In genomic region chr17:31558748-31559646, GRCh38 we compare ENCODE assay signal across 1 cellular context.
TF ChIP-seq lines count a peak whose summit lies in the region.

No MANE protein-coding gene starts in this region.

TF ChIP-seq in HepG2, 621 proteins besides CTCF, POLR2A, EP300 and RAD21 (continued from another document):
- TF ChIP-seq, protein P1, sequence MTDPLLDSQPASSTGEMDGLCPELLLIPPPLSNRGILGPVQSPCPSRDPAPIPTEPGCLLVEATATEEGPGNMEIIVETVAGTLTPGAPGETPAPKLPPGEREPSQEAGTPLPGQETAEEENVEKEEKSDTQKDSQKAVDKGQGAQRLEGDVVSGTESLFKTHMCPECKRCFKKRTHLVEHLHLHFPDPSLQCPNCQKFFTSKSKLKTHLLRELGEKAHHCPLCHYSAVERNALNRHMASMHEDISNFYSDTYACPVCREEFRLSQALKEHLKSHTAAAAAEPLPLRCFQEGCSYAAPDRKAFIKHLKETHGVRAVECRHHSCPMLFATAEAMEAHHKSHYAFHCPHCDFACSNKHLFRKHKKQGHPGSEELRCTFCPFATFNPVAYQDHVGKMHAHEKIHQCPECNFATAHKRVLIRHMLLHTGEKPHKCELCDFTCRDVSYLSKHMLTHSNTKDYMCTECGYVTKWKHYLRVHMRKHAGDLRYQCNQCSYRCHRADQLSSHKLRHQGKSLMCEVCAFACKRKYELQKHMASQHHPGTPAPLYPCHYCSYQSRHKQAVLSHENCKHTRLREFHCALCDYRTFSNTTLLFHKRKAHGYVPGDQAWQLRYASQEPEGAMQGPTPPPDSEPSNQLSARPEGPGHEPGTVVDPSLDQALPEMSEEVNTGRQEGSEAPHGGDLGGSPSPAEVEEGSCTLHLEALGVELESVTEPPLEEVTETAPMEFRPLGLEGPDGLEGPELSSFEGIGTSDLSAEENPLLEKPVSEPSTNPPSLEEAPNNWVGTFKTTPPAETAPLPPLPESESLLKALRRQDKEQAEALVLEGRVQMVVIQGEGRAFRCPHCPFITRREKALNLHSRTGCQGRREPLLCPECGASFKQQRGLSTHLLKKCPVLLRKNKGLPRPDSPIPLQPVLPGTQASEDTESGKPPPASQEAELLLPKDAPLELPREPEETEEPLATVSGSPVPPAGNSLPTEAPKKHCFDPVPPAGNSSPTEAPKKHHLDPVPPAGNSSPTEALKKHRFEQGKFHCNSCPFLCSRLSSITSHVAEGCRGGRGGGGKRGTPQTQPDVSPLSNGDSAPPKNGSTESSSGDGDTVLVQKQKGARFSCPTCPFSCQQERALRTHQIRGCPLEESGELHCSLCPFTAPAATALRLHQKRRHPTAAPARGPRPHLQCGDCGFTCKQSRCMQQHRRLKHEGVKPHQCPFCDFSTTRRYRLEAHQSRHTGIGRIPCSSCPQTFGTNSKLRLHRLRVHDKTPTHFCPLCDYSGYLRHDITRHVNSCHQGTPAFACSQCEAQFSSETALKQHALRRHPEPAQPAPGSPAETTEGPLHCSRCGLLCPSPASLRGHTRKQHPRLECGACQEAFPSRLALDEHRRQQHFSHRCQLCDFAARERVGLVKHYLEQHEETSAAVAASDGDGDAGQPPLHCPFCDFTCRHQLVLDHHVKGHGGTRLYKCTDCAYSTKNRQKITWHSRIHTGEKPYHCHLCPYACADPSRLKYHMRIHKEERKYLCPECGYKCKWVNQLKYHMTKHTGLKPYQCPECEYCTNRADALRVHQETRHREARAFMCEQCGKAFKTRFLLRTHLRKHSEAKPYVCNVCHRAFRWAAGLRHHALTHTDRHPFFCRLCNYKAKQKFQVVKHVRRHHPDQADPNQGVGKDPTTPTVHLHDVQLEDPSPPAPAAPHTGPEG (CRISPR knock-in tag; IDR thresholded peaks at IDR 0.05): peak; percentile 98
- TF ChIP-seq ZNF546 (CRISPR knock-in tag; conservative IDR thresholded peaks at IDR 0.05) (0 out of 2 replicates have a peak, but pooled peaks have one; percentile 27), KLF12 (CRISPR knock-in tag; IDR thresholded peaks at IDR 0.05; ENCODE audit: borderline replicate concordance) (0 out of 2 replicates have a peak, but pooled peaks have one; percentile 56), FOXC1 (CRISPR knock-in tag; IDR thresholded peaks at IDR 0.05; ENCODE audit: borderline replicate concordance) (peak; percentile 36; the same call in 1 of the 2 replicates), ZNF839 (CRISPR knock-in tag; IDR thresholded peaks at IDR 0.05; ENCODE audit: borderline replicate concordance) (no peak), TOPORS (CRISPR knock-in tag; IDR thresholded peaks at IDR 0.05) (peak; percentile 58; the same call in 1 of the 2 replicates), ARID4A (CRISPR knock-in tag; IDR thresholded peaks at IDR 0.05; ENCODE audit: borderline replicate concordance) (peak; percentile 25; the same call in 1 of the 2 replicates), LCORL (IDR thresholded peaks at IDR 0.05) (no peak), LCORL (CRISPR knock-in tag; IDR thresholded peaks at IDR 0.05) (0 out of 2 replicates have a peak, but pooled peaks have one; percentile 26), CAMTA2 (CRISPR knock-in tag; IDR thresholded peaks at IDR 0.05; ENCODE audit: borderline replicate concordance) (no peak), ZNF563 (CRISPR knock-in tag; IDR thresholded peaks at IDR 0.05) (peak; percentile 59), ISL2 (CRISPR knock-in tag; IDR thresholded peaks at IDR 0.05) (no peak), RBFOX2 (IDR thresholded peaks at IDR 0.05; ENCODE audit: low read depth, low read length) (peak; percentile 69), ZNF883 (CRISPR knock-in tag; IDR thresholded peaks at IDR 0.05; ENCODE audit: not compliant biosample characterization) (peak; percentile 46), ZNF431 (CRISPR knock-in tag; IDR thresholded peaks at IDR 0.05; ENCODE audit: borderline replicate concordance, low read depth) (0 out of 2 replicates have a peak, but pooled peaks have one; percentile 19), KDM1A (CRISPR knock-in tag; IDR thresholded peaks at IDR 0.05) (no peak)
- TF ChIP-seq, protein P2, sequence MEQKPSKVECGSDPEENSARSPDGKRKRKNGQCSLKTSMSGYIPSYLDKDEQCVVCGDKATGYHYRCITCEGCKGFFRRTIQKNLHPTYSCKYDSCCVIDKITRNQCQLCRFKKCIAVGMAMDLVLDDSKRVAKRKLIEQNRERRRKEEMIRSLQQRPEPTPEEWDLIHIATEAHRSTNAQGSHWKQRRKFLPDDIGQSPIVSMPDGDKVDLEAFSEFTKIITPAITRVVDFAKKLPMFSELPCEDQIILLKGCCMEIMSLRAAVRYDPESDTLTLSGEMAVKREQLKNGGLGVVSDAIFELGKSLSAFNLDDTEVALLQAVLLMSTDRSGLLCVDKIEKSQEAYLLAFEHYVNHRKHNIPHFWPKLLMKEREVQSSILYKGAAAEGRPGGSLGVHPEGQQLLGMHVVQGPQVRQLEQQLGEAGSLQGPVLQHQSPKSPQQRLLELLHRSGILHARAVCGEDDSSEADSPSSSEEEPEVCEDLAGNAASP (CRISPR knock-in tag; IDR thresholded peaks at IDR 0.05; ENCODE audit: borderline replicate concordance): 0 out of 2 replicates have a peak, but pooled peaks have one; percentile 13
